Comparison of ENCODE assay signal across 7 cellular contexts in genomic region chr6:28789553-28790083, GRCh38.
A peak's percentile ranks its signal among the peaks of the same experiment; 100 is the strongest.
DNase-seq lines count a peak whose midpoint lies in the region; TF ChIP-seq lines count a peak whose summit lies in the region.

No MANE protein-coding gene starts in this region.

- intact Hi-C loops in testis (cut with DNase I; ENCODE audit: low total_unique reads): no loop called here

- H3K27me3 ChIP-seq in MG63 (peaks cover 15% of the 10 kb centered on the region; the same call in 1 of the 2 replicates), iPS DF 6.9 (ENCODE audit: control insufficient read depth, insufficient read depth, low read length) (peaks cover 42% of the 10 kb centered on the region), testis (no peaks in the 10 kb centered on the region)

- H3K27ac ChIP-seq in iPS DF 6.9 (ENCODE audit: low read length) (no peak overlapping the region), testis (no peak overlapping the region)

- H3K9me3 ChIP-seq in MG63 (no peaks in the 10 kb centered on the region), iPS DF 6.9 (ENCODE audit: control insufficient read depth, insufficient read depth, low read length) (no peaks in the 10 kb centered on the region), testis (no peaks in the 10 kb centered on the region)

- DNase-seq in MG63: peak; percentile 53
- DNase-seq in iPS DF 6.9 (ENCODE audit: low read depth, low spot score): no peak
- no peak for DNase-seq in testis
- no peak for DNase-seq in NCI-H510A treated with DMSO at 0.1 percent for 48 hours (lab: John Stamatoyannopoulos, UW)
- no peak for DNase-seq in GM19238 (ENCODE audit: insufficient read length, low spot score)

- H3K4me3 ChIP-seq in GM08714 (ENCODE audit: low read length): peak overlapping the region; percentile 92
- H3K4me3 ChIP-seq in MG63: peak overlapping the region; percentile 66
- H3K4me3 ChIP-seq in WI38 (ENCODE audit: low read depth, low read length): peak overlapping the region; percentile 58
- H3K4me3 ChIP-seq in iPS DF 6.9 (ENCODE audit: low read length): peak overlapping the region; percentile 69; the same call in 1 of the 2 replicates
- H3K4me3 ChIP-seq in testis: peak overlapping the region; percentile 3 to 39

- no peak for TF ChIP-seq POLR2A in testis (IDR thresholded peaks at IDR 0.05)

- no CpG with 5 or more reads among the region's 20 CpGs for WGBS in iPS DF 6.9 (ENCODE audit: insufficient coverage, insufficient read length)
- WGBS in testis, 2 donors: 5 to 6% methylated on average over 20 of the region's 20 CpGs

- H3K36me3 ChIP-seq in MG63: no peaks in the 10 kb centered on the region
- H3K36me3 ChIP-seq in iPS DF 6.9 (ENCODE audit: control insufficient read depth, insufficient read depth, low read length): no peaks in the 10 kb centered on the region
- no peaks in the 10 kb centered on the region for H3K36me3 ChIP-seq in testis (ENCODE audit: low read depth, missing control alignments)

- no peak for TF ChIP-seq CTCF in WI38 (IDR thresholded peaks at IDR 0.05; ENCODE audit: low read depth, low read length)
- TF ChIP-seq CTCF in testis (IDR thresholded peaks at IDR 0.05): no peak

- no peaks in the 10 kb centered on the region; the same call in 1 of the 2 replicates for H3K4me1 ChIP-seq in iPS DF 6.9 (ENCODE audit: control insufficient read depth, insufficient read depth, low read length)
- H3K4me1 ChIP-seq in testis: no peaks in the 10 kb centered on the region

Comparison
In these comparisons a context has a peak if more than half of its experiments do, and no peak if none do; other contexts are left out.
1. H3K4me3 ChIP-seq: peak in every context shown above with its lines; median percentile 92 in GM08714; 69 in iPS DF 6.9; 66 in MG63; 58 in WI38; 21 in testis.